In the genomic region with DNA sequence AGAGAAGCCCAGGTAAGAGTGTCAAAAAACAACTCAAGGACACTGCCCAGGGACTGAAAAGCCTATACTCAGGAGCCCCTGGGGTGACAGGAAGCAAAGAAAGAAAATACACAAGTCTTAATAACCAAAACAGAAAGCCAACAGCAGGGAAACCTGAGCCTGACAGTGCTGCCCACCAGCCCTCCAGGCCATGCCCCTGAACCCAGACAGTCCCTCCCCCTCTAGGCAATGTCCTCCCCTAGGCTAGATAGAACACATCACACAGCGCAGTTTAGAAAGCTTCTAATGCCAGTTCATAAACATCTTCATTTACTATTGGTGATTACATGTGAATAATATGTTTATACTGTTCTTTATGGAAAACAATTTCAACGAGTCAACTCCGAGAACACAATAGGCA, we compare ENCODE assay signal across 11 cellular contexts.
DNase-seq lines count a peak whose midpoint lies in the region; ATAC-seq and TF ChIP-seq lines count a peak whose summit lies in the region.
"Had no signal": no experiment of that assay in that cellular context is flagged by ENCODE, and none has a peak within 500 bp of the region (broad histone marks: within the 10 kb centered on the region; RNA-seq: fewer than 3 reads in every experiment).

No MANE protein-coding gene starts in this region.

- no peak for TF ChIP-seq CTCF in WTC11 (IDR thresholded peaks at IDR 0.05)

- CTCF ChIA-PET in WTC11 (lab: Charles Lee): interaction anchor here (1.5 to 8.5 kb wide), 4 partner anchors 12 to 121 kb away, joined by 5 to 84 read pairs (median 18); no protein-coding TSS in a partner anchor

- H3K4me1 Mint-ChIP-seq in activated T-cell treated with anti-CD3 and anti-CD28 coated beads, Interleukin-2, amount 50 U/mL, for 24 hours (ENCODE audit: low read depth): peaks cover 17% of the 10 kb centered on the region
- H3K4me1 Mint-ChIP-seq in WTC11: peaks cover 74% of the 10 kb centered on the region
- no peaks in the 10 kb centered on the region for H3K4me1 Mint-ChIP-seq in stimulated activated effector memory CD8-positive, alpha-beta T cell treated with anti-CD3 and anti-CD28 coated beads, Interleukin-12 subunit alpha, Interleukin-12 subunit beta, amount 100 ng/mL, for 72 hours

- POLR2A ChIA-PET in WTC11 (lab: Charles Lee): no interaction called here

- peaks cover 81% of the 10 kb centered on the region for H3K36me3 Mint-ChIP-seq in activated T-cell treated with anti-CD3 and anti-CD28 coated beads, Interleukin-2, amount 50 U/mL, for 24 hours (ENCODE audit: low read depth)
- H3K36me3 Mint-ChIP-seq in WTC11: peaks cover 52% of the 10 kb centered on the region
- peaks cover 85% of the 10 kb centered on the region for H3K36me3 Mint-ChIP-seq in stimulated activated effector memory CD8-positive, alpha-beta T cell treated with anti-CD3 and anti-CD28 coated beads, Interleukin-12 subunit alpha, Interleukin-12 subunit beta, amount 100 ng/mL, for 72 hours

- no peaks in the 10 kb centered on the region for H3K27me3 Mint-ChIP-seq in activated T-cell treated with anti-CD3 and anti-CD28 coated beads, Interleukin-2, amount 50 U/mL, for 24 hours
- no peaks in the 10 kb centered on the region for H3K27me3 Mint-ChIP-seq in WTC11 (ENCODE audit: low read depth)

- peak overlapping the region; percentile 79 for H3K27ac Mint-ChIP-seq in activated T-cell treated with anti-CD3 and anti-CD28 coated beads, Interleukin-2, amount 50 U/mL, for 24 hours
- peak overlapping the region; percentile 93 for H3K27ac Mint-ChIP-seq in WTC11
- peak overlapping the region; percentile 73 for H3K27ac Mint-ChIP-seq in stimulated activated effector memory CD8-positive, alpha-beta T cell treated with anti-CD3 and anti-CD28 coated beads, Interleukin-12 subunit alpha, Interleukin-12 subunit beta, amount 100 ng/mL, for 72 hours

- no peaks in the 10 kb centered on the region for H3K9me3 Mint-ChIP-seq in activated T-cell treated with anti-CD3 and anti-CD28 coated beads, Interleukin-2, amount 50 U/mL, for 24 hours
- H3K9me3 Mint-ChIP-seq in WTC11: no peaks in the 10 kb centered on the region
- H3K9me3 Mint-ChIP-seq in stimulated activated effector memory CD8-positive, alpha-beta T cell treated with anti-CD3 and anti-CD28 coated beads, Interleukin-12 subunit alpha, Interleukin-12 subunit beta, amount 100 ng/mL, for 72 hours: no peaks in the 10 kb centered on the region

- DNase-seq in activated T-cell treated with anti-CD3 and anti-CD28 coated beads, Interleukin-2, amount 50 U/mL, for 24 hours: no peak
- DNase-seq in activated T-cell treated with anti-CD3 and anti-CD28 coated beads, Interleukin-2, amount 50 U/mL, for 1 hour: no peak
- no peak for DNase-seq in WTC11 (ENCODE audit: low spot score)
- DNase-seq in left kidney (ENCODE audit: low read depth, low spot score): peak; percentile 56
- no peak for DNase-seq in stimulated activated effector memory CD8-positive, alpha-beta T cell treated with anti-CD3 and anti-CD28 coated beads, Interleukin-12 subunit alpha, Interleukin-12 subunit beta, amount 100 ng/mL, for 72 hours (ENCODE audit: low spot score in 2 of 2)
- DNase-seq in stimulated activated CD8-positive, alpha-beta memory T cell treated with anti-CD3 and anti-CD28 coated beads, Interleukin-4, amount 100 ng/mL, for 48 hours: no peak
- no peak for DNase-seq in NCI-H446 treated with DMSO at 0.1 percent for 48 hours (lab: John Stamatoyannopoulos, UW)
- DNase-seq: NCI-H446; right lobe of liver; stimulated activated naive CD4-positive, alpha-beta T cell had no signal

- ATAC-seq in WTC11 (no peak), HG03095 (IDR thresholded peaks at IDR 0.05; ENCODE audit: unreplicated experiment) (no peak)
- no peak for ATAC-seq in stimulated activated effector memory CD8-positive, alpha-beta T cell treated with anti-CD3 and anti-CD28 coated beads, Interleukin-12 subunit alpha, Interleukin-12 subunit beta, amount 100 ng/mL, for 72 hours
- ATAC-seq: right lobe of liver had no signal

- no peak overlapping the region for H3K4me3 Mint-ChIP-seq in activated T-cell treated with anti-CD3 and anti-CD28 coated beads, Interleukin-2, amount 50 U/mL, for 24 hours
- H3K4me3 Mint-ChIP-seq in WTC11: no peak overlapping the region
- no peak overlapping the region for H3K4me3 Mint-ChIP-seq in stimulated activated effector memory CD8-positive, alpha-beta T cell treated with anti-CD3 and anti-CD28 coated beads, Interleukin-12 subunit alpha, Interleukin-12 subunit beta, amount 100 ng/mL, for 72 hours

TF ChIP-seq in WTC11, 78 proteins besides CTCF, POLR2A, EP300 and RAD21:
- TF ChIP-seq, protein P1, sequence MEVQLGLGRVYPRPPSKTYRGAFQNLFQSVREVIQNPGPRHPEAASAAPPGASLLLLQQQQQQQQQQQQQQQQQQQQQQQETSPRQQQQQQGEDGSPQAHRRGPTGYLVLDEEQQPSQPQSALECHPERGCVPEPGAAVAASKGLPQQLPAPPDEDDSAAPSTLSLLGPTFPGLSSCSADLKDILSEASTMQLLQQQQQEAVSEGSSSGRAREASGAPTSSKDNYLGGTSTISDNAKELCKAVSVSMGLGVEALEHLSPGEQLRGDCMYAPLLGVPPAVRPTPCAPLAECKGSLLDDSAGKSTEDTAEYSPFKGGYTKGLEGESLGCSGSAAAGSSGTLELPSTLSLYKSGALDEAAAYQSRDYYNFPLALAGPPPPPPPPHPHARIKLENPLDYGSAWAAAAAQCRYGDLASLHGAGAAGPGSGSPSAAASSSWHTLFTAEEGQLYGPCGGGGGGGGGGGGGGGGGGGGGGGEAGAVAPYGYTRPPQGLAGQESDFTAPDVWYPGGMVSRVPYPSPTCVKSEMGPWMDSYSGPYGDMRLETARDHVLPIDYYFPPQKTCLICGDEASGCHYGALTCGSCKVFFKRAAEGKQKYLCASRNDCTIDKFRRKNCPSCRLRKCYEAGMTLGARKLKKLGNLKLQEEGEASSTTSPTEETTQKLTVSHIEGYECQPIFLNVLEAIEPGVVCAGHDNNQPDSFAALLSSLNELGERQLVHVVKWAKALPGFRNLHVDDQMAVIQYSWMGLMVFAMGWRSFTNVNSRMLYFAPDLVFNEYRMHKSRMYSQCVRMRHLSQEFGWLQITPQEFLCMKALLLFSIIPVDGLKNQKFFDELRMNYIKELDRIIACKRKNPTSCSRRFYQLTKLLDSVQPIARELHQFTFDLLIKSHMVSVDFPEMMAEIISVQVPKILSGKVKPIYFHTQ (CRISPR knock-in tag; IDR thresholded peaks at IDR 0.05): no peak
- TF ChIP-seq ATF1 (CRISPR knock-in tag; IDR thresholded peaks at IDR 0.05): no peak
- TF ChIP-seq, protein P2, sequence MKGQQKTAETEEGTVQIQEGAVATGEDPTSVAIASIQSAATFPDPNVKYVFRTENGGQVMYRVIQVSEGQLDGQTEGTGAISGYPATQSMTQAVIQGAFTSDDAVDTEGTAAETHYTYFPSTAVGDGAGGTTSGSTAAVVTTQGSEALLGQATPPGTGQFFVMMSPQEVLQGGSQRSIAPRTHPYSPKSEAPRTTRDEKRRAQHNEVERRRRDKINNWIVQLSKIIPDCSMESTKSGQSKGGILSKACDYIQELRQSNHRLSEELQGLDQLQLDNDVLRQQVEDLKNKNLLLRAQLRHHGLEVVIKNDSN (CRISPR knock-in tag; IDR thresholded peaks at IDR 0.05): no peak
- TF ChIP-seq, protein P3, sequence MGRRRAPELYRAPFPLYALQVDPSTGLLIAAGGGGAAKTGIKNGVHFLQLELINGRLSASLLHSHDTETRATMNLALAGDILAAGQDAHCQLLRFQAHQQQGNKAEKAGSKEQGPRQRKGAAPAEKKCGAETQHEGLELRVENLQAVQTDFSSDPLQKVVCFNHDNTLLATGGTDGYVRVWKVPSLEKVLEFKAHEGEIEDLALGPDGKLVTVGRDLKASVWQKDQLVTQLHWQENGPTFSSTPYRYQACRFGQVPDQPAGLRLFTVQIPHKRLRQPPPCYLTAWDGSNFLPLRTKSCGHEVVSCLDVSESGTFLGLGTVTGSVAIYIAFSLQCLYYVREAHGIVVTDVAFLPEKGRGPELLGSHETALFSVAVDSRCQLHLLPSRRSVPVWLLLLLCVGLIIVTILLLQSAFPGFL (CRISPR knock-in tag; IDR thresholded peaks at IDR 0.05; ENCODE audit: borderline replicate concordance): no peak
